1 cellular context compared by ENCODE assay signal in genomic region chr14:23561873-23562821, GRCh38.
A peak's percentile ranks its signal among the peaks of the same experiment; 100 is the strongest.
TF ChIP-seq lines count a peak whose summit lies in the region.

No MANE protein-coding gene starts in this region.

TF ChIP-seq in HepG2, 621 proteins besides CTCF, POLR2A, EP300 and RAD21 (continued from another document):
- TF ChIP-seq, protein P1, sequence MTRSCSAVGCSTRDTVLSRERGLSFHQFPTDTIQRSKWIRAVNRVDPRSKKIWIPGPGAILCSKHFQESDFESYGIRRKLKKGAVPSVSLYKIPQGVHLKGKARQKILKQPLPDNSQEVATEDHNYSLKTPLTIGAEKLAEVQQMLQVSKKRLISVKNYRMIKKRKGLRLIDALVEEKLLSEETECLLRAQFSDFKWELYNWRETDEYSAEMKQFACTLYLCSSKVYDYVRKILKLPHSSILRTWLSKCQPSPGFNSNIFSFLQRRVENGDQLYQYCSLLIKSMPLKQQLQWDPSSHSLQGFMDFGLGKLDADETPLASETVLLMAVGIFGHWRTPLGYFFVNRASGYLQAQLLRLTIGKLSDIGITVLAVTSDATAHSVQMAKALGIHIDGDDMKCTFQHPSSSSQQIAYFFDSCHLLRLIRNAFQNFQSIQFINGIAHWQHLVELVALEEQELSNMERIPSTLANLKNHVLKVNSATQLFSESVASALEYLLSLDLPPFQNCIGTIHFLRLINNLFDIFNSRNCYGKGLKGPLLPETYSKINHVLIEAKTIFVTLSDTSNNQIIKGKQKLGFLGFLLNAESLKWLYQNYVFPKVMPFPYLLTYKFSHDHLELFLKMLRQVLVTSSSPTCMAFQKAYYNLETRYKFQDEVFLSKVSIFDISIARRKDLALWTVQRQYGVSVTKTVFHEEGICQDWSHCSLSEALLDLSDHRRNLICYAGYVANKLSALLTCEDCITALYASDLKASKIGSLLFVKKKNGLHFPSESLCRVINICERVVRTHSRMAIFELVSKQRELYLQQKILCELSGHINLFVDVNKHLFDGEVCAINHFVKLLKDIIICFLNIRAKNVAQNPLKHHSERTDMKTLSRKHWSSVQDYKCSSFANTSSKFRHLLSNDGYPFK (CRISPR knock-in tag; IDR thresholded peaks at IDR 0.05; ENCODE audit: borderline replicate concordance): no peak
- TF ChIP-seq, protein P2, sequence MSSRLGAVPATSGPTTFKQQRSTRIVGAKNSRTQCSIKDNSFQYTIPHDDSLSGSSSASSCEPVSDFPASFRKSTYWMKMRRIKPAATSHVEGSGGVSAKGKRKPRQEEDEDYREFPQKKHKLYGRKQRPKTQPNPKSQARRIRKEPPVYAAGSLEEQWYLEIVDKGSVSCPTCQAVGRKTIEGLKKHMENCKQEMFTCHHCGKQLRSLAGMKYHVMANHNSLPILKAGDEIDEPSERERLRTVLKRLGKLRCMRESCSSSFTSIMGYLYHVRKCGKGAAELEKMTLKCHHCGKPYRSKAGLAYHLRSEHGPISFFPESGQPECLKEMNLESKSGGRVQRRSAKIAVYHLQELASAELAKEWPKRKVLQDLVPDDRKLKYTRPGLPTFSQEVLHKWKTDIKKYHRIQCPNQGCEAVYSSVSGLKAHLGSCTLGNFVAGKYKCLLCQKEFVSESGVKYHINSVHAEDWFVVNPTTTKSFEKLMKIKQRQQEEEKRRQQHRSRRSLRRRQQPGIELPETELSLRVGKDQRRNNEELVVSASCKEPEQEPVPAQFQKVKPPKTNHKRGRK (CRISPR knock-in tag; IDR thresholded peaks at IDR 0.05): peak; percentile 81
- TF ChIP-seq HES4 (CRISPR knock-in tag; IDR thresholded peaks at IDR 0.05; ENCODE audit: borderline replicate concordance) (0 out of 2 replicates have a peak, but pooled peaks have one; percentile 57), ZMYM4 (CRISPR knock-in tag; IDR thresholded peaks at IDR 0.05) (no peak), HIVEP1 (CRISPR knock-in tag; IDR thresholded peaks at IDR 0.05) (peak; percentile 5; the same call in 1 of the 2 replicates), ZNF296 (CRISPR knock-in tag; conservative IDR thresholded peaks at IDR 0.05) (peak; percentile 21; the same call in 1 of the 2 replicates), ZNF562 (CRISPR knock-in tag; IDR thresholded peaks at IDR 0.05; ENCODE audit: borderline replicate concordance) (peak; percentile 37; the same call in 1 of the 2 replicates), FOXO1 (CRISPR knock-in tag; IDR thresholded peaks at IDR 0.05) (peak; percentile 19; the same call in 1 of the 2 replicates), ZNF446 (CRISPR knock-in tag; IDR thresholded peaks at IDR 0.05) (0 out of 2 replicates have a peak, but pooled peaks have one; percentile 3), NR0B2 (CRISPR knock-in tag; IDR thresholded peaks at IDR 0.05) (0 out of 2 replicates have a peak, but pooled peaks have one; percentile 22), ZNF34 (CRISPR knock-in tag; IDR thresholded peaks at IDR 0.05; ENCODE audit: borderline replicate concordance) (peak; percentile 32; the same call in 1 of the 2 replicates), PHF8 (CRISPR knock-in tag; IDR thresholded peaks at IDR 0.05) (peak; percentile 14; the same call in 1 of the 2 replicates), ZZZ3 (CRISPR knock-in tag; IDR thresholded peaks at IDR 0.05; ENCODE audit: borderline replicate concordance) (0 out of 2 replicates have a peak, but pooled peaks have one; percentile 64), ZNF574 (CRISPR knock-in tag; IDR thresholded peaks at IDR 0.05) (peak; percentile 6; the same call in 1 of the 2 replicates), SP2 (CRISPR knock-in tag; IDR thresholded peaks at IDR 0.05) (peak; percentile 50; the same call in 1 of the 2 replicates), PITX1 (CRISPR knock-in tag; IDR thresholded peaks at IDR 0.05) (peak; percentile 38; the same call in 1 of the 2 replicates), ZNF589 (CRISPR knock-in tag; conservative IDR thresholded peaks at IDR 0.05) (peak; percentile 43; the same call in 1 of the 2 replicates), ZSCAN29 (CRISPR knock-in tag; conservative IDR thresholded peaks at IDR 0.05) (peak; percentile 56; the same call in 1 of the 2 replicates), ZNF274 (CRISPR knock-in tag; IDR thresholded peaks at IDR 0.05) (peak; percentile 35; the same call in 1 of the 2 replicates), PAX8 (CRISPR knock-in tag; IDR thresholded peaks at IDR 0.05; ENCODE audit: borderline replicate concordance) (0 out of 2 replicates have a peak, but pooled peaks have one; percentile 71), RXRA (CRISPR knock-in tag; IDR thresholded peaks at IDR 0.05) (peak; percentile 42; the same call in 1 of the 2 replicates), ZNF547 (CRISPR knock-in tag; IDR thresholded peaks at IDR 0.05) (no peak)
- TF ChIP-seq, protein P3, sequence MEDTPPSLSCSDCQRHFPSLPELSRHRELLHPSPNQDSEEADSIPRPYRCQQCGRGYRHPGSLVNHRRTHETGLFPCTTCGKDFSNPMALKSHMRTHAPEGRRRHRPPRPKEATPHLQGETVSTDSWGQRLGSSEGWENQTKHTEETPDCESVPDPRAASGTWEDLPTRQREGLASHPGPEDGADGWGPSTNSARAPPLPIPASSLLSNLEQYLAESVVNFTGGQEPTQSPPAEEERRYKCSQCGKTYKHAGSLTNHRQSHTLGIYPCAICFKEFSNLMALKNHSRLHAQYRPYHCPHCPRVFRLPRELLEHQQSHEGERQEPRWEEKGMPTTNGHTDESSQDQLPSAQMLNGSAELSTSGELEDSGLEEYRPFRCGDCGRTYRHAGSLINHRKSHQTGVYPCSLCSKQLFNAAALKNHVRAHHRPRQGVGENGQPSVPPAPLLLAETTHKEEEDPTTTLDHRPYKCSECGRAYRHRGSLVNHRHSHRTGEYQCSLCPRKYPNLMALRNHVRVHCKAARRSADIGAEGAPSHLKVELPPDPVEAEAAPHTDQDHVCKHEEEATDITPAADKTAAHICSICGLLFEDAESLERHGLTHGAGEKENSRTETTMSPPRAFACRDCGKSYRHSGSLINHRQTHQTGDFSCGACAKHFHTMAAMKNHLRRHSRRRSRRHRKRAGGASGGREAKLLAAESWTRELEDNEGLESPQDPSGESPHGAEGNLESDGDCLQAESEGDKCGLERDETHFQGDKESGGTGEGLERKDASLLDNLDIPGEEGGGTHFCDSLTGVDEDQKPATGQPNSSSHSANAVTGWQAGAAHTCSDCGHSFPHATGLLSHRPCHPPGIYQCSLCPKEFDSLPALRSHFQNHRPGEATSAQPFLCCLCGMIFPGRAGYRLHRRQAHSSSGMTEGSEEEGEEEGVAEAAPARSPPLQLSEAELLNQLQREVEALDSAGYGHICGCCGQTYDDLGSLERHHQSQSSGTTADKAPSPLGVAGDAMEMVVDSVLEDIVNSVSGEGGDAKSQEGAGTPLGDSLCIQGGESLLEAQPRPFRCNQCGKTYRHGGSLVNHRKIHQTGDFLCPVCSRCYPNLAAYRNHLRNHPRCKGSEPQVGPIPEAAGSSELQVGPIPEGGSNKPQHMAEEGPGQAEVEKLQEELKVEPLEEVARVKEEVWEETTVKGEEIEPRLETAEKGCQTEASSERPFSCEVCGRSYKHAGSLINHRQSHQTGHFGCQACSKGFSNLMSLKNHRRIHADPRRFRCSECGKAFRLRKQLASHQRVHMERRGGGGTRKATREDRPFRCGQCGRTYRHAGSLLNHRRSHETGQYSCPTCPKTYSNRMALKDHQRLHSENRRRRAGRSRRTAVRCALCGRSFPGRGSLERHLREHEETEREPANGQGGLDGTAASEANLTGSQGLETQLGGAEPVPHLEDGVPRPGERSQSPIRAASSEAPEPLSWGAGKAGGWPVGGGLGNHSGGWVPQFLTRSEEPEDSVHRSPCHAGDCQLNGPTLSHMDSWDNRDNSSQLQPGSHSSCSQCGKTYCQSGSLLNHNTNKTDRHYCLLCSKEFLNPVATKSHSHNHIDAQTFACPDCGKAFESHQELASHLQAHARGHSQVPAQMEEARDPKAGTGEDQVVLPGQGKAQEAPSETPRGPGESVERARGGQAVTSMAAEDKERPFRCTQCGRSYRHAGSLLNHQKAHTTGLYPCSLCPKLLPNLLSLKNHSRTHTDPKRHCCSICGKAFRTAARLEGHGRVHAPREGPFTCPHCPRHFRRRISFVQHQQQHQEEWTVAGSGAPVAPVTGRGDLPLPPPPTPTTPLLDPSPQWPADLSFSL (CRISPR knock-in tag; IDR thresholded peaks at IDR 0.05): no peak
- TF ChIP-seq, protein P4, sequence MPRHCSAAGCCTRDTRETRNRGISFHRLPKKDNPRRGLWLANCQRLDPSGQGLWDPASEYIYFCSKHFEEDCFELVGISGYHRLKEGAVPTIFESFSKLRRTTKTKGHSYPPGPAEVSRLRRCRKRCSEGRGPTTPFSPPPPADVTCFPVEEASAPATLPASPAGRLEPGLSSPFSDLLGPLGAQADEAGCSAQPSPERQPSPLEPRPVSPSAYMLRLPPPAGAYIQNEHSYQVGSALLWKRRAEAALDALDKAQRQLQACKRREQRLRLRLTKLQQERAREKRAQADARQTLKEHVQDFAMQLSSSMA (CRISPR knock-in tag; IDR thresholded peaks at IDR 0.05): peak; percentile 66; the same call in 1 of the 2 replicates
- TF ChIP-seq, protein P5, sequence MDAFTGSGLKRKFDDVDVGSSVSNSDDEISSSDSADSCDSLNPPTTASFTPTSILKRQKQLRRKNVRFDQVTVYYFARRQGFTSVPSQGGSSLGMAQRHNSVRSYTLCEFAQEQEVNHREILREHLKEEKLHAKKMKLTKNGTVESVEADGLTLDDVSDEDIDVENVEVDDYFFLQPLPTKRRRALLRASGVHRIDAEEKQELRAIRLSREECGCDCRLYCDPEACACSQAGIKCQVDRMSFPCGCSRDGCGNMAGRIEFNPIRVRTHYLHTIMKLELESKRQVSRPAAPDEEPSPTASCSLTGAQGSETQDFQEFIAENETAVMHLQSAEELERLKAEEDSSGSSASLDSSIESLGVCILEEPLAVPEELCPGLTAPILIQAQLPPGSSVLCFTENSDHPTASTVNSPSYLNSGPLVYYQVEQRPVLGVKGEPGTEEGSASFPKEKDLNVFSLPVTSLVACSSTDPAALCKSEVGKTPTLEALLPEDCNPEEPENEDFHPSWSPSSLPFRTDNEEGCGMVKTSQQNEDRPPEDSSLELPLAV (CRISPR knock-in tag; conservative IDR thresholded peaks at IDR 0.05; ENCODE audit: low read depth): peak; percentile 9; the same call in 1 of the 2 replicates
- TF ChIP-seq, protein P6, sequence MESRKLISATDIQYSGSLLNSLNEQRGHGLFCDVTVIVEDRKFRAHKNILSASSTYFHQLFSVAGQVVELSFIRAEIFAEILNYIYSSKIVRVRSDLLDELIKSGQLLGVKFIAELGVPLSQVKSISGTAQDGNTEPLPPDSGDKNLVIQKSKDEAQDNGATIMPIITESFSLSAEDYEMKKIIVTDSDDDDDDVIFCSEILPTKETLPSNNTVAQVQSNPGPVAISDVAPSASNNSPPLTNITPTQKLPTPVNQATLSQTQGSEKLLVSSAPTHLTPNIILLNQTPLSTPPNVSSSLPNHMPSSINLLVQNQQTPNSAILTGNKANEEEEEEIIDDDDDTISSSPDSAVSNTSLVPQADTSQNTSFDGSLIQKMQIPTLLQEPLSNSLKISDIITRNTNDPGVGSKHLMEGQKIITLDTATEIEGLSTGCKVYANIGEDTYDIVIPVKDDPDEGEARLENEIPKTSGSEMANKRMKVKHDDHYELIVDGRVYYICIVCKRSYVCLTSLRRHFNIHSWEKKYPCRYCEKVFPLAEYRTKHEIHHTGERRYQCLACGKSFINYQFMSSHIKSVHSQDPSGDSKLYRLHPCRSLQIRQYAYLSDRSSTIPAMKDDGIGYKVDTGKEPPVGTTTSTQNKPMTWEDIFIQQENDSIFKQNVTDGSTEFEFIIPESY (CRISPR knock-in tag; IDR thresholded peaks at IDR 0.05): peak; percentile 3; the same call in 1 of the 2 replicates
